23 cellular contexts compared by ENCODE assay signal in genomic region chr6:64104051-64104450, GRCh38.
"Had no signal": no experiment of that assay in that cellular context is flagged by ENCODE, and none has a peak within 500 bp of the region (broad histone marks: within the 10 kb centered on the region; RNA-seq: fewer than 3 reads in every experiment).

No MANE protein-coding gene starts in this region.

- H3K36me3 ChIP-seq: colonic mucosa, esophagus squamous epithelium, gastrocnemius medialis, heart right ventricle, left lung, lower lobe of right lung had no signal

- DNase-seq: colonic mucosa; cortex of kidney; effector CD8-positive, alpha-beta T cell; effector memory CD8-positive, alpha-beta T cell; endodermal cell; erythroblast; esophagus squamous epithelium; foreskin fibroblast; foreskin melanocyte; gastrocnemius medialis; glutamatergic neuron; head of caudate nucleus; heart right ventricle; hippocampal formation; left cardiac atrium; left lung; left ventricle myocardium superior; lower lobe of right lung; mesenchymal stem cell; mucosa of descending colon; naive B cell had no signal

- H3K4me1 ChIP-seq: colonic mucosa, esophagus squamous epithelium, gastrocnemius medialis, heart right ventricle, left lung, lower lobe of right lung had no signal

- H3K27ac ChIP-seq: colonic mucosa, epithelial cell of prostate, esophagus squamous epithelium, gastrocnemius medialis, heart right ventricle, left lung, lower lobe of right lung had no signal

- H3K4me3 ChIP-seq: colonic mucosa, esophagus squamous epithelium, gastrocnemius medialis, heart right ventricle, left lung, lower lobe of right lung, mucosa of descending colon had no signal

- H3K27me3 ChIP-seq: colonic mucosa, esophagus squamous epithelium, gastrocnemius medialis, heart right ventricle, left lung had no signal

- H3K9me3 ChIP-seq: colonic mucosa, esophagus squamous epithelium, gastrocnemius medialis, lower lobe of right lung, mucosa of descending colon had no signal

- ATAC-seq: effector memory CD8-positive, alpha-beta T cell; esophagus mucosa; gastrocnemius medialis; heart right ventricle; left lung; left ventricle myocardium superior; lower lobe of right lung; mucosa of descending colon had no signal
